In genomic region chr12:114744696-114745095, GRCh38 we compare ENCODE assay signal across 24 cellular contexts.
DNase-seq lines count a peak whose midpoint lies in the region; ATAC-seq and TF ChIP-seq lines count a peak whose summit lies in the region.
"Had no signal": no experiment of that assay in that cellular context is flagged by ENCODE, and none has a peak within 500 bp of the region (broad histone marks: within the 10 kb centered on the region; RNA-seq: fewer than 3 reads in every experiment).

No MANE protein-coding gene starts in this region.

- H3K27me3 ChIP-seq in AG04450 (ENCODE audit: control insufficient read depth, insufficient read depth, low read length) (no peaks in the 10 kb centered on the region), heart left ventricle (no peaks in the 10 kb centered on the region)
- H3K27me3 ChIP-seq: upper lobe of left lung had no signal

- H3K36me3 Mint-ChIP-seq in HFFc6 (ENCODE audit: low read depth) (no peaks in the 10 kb centered on the region), nephron (ENCODE audit: low read depth) (no peaks in the 10 kb centered on the region)
- H3K36me3 Mint-ChIP-seq: activated naive CD4-positive, alpha-beta T cell treated with anti-CD3 and anti-CD28 coated beads, Interleukin-2, amount 50 U/mL, for 72 hours; CD4-positive, CD25-positive, alpha-beta regulatory T cell had no signal

- peak overlapping the region; percentile 4; the same call in 1 of the 2 replicates for H3K27ac Mint-ChIP-seq in HFFc6
- peak overlapping the region; percentile 91 to 99 (median 97) for H3K27ac Mint-ChIP-seq in nephron
- H3K27ac Mint-ChIP-seq: activated naive CD4-positive, alpha-beta T cell treated with anti-CD3 and anti-CD28 coated beads, Interleukin-2, amount 50 U/mL, for 72 hours; activated T-cell treated with anti-CD3 and anti-CD28 coated beads, Interleukin-2, amount 50 U/mL, for 72 hours; CD4-positive, CD25-positive, alpha-beta regulatory T cell; stimulated activated naive CD8-positive, alpha-beta T cell treated with anti-CD3 and anti-CD28 coated beads, Interleukin-15, Interleukin-2, amounts not matched to agents 100 ng/mL and 50 ng/mL, for 24 hours had no signal

- H3K27me3 Mint-ChIP-seq in HFFc6 (ENCODE audit: insufficient read depth) (no peaks in the 10 kb centered on the region; the same call in none of the 2 replicates), nephron (ENCODE audit: low read depth) (peaks cover 16% of the 10 kb centered on the region)

- ATAC-seq in heart left ventricle (no peak), GM18858 (IDR thresholded peaks at IDR 0.05; ENCODE audit: unreplicated experiment) (no peak)
- ATAC-seq: activated naive CD4-positive, alpha-beta T cell treated with anti-CD3 and anti-CD28 coated beads, Interleukin-2, amount 50 U/mL, for 72 hours; activated T-cell treated with anti-CD3 and anti-CD28 coated beads, Interleukin-2, amount 50 U/mL, for 72 hours; left cardiac atrium; sciatic nerve had no signal

- H3K4me1 ChIP-seq in heart left ventricle, result no peaks in the 10 kb centered on the region

- TF ChIP-seq CTCF in AG04450 (IDR thresholded peaks at IDR 0.05; ENCODE audit: low read depth, low read length) (no peak), HFFc6 (IDR thresholded peaks at IDR 0.05) (no peak), nephron (IDR thresholded peaks at IDR 0.05; ENCODE audit: unreplicated experiment in 3 of 3) (no peak), heart left ventricle (IDR thresholded peaks at IDR 0.05) (no peak)

- peak; percentile 84 for DNase-seq in AG04450 (ENCODE audit: low read depth, low spot score)
- no peak for DNase-seq in HFFc6
- peak; percentile 89 for DNase-seq in fibroblast of peridontal ligament (ENCODE audit: extremely low read depth)
- DNase-seq in T-helper 9 cell, result no peak
- no peak for DNase-seq in heart left ventricle
- no peak for DNase-seq in Ammon's horn (ENCODE audit: low spot score)
- DNase-seq: activated CD4-positive, CD25-positive, alpha-beta regulatory T cell treated with anti-CD3 and anti-CD28 coated beads, Interleukin-2, amount 50 U/mL, for 72 hours; activated CD8-positive, alpha-beta memory T cell treated with anti-CD3 and anti-CD28 coated beads for 24 hours; activated T-cell treated with anti-CD3 and anti-CD28 coated beads, Interleukin-2, amount 50 U/mL, for 72 hours; CD4-positive, CD25-positive, alpha-beta regulatory T cell; GOT3; left cardiac atrium; NCI-H1105 treated with DMSO at 0.1 percent for 48 hours; NCI-H2081 treated with DMSO at 0.1 percent for 48 hours; NCI-H510A; nucleus accumbens; stimulated activated CD4-positive, alpha-beta T cell treated with anti-CD3 and anti-CD28 coated beads, Interleukin-2, amount 100 ng/mL, for 24 hours; upper lobe of left lung had no signal

- H3K9me3 Mint-ChIP-seq in HFFc6 (no peaks in the 10 kb centered on the region), nephron (no peaks in the 10 kb centered on the region)
- H3K9me3 Mint-ChIP-seq: activated T-cell treated with anti-CD3 and anti-CD28 coated beads, Interleukin-2, amount 50 U/mL, for 72 hours; stimulated activated naive CD8-positive, alpha-beta T cell treated with anti-CD3 and anti-CD28 coated beads, Interleukin-15, Interleukin-2, amounts not matched to agents 100 ng/mL and 50 ng/mL, for 24 hours had no signal

- CTCF ChIA-PET in AG04450 (lab: Charles Lee), result interaction anchor here (0.8 to 1.7 kb wide), 2 partner anchors 9 to 61 kb away, joined by 6 to 7 read pairs; partner anchors contain the start of gene TBX3

- H3K36me3 ChIP-seq in heart left ventricle, result no peaks in the 10 kb centered on the region
- H3K36me3 ChIP-seq: upper lobe of left lung had no signal

- H3K4me3 ChIP-seq in AG04450 (ENCODE audit: low read depth, low read length), result peak overlapping the region; percentile 23; the same call in 1 of the 2 replicates
- H3K4me3 ChIP-seq in heart left ventricle, result no peak overlapping the region
- H3K4me3 ChIP-seq: upper lobe of left lung had no signal

- WGBS in heart left ventricle, 4 donors, result 89 to 91% (median 90%) methylated on average over 15 of the region's 15 CpGs

- H3K4me3 Mint-ChIP-seq in HFFc6 (peak overlapping the region; percentile 72), nephron (peak overlapping the region in 1 of 3 experiments; percentile 51)
- H3K4me3 Mint-ChIP-seq: activated T-cell treated with anti-CD3 and anti-CD28 coated beads, Interleukin-2, amount 50 U/mL, for 72 hours; CD4-positive, CD25-positive, alpha-beta regulatory T cell; stimulated activated naive CD8-positive, alpha-beta T cell treated with anti-CD3 and anti-CD28 coated beads, Interleukin-15, Interleukin-2, amounts not matched to agents 100 ng/mL and 50 ng/mL, for 24 hours had no signal

- POLR2A ChIA-PET in AG04450 (lab: Yijun Ruan, JAX), result interaction anchor here (0.6 to 3.7 kb wide), 5 partner anchors 32 to 76 kb away, joined by 3 to 47 read pairs (median 3); partner anchors contain the start of gene TBX3

- H3K4me1 Mint-ChIP-seq in HFFc6 (ENCODE audit: low read depth) (peaks cover 32% of the 10 kb centered on the region), nephron (peaks cover 61% of the 10 kb centered on the region)
- H3K4me1 Mint-ChIP-seq: CD4-positive, CD25-positive, alpha-beta regulatory T cell had no signal

- no peak for TF ChIP-seq POLR2A in heart left ventricle (IDR thresholded peaks at IDR 0.05)

- H3K9me3 ChIP-seq in AG04450 (ENCODE audit: control insufficient read depth, insufficient read depth, low read length) (no peaks in the 10 kb centered on the region; the same call in 1 of the 2 replicates), heart left ventricle (no peaks in the 10 kb centered on the region)
- H3K9me3 ChIP-seq: upper lobe of left lung had no signal

- intact Hi-C loops in heart left ventricle (cut with DNase I), result no loop called here

- peak overlapping the region; percentile 67 for H3K27ac ChIP-seq in AG04450 (ENCODE audit: low read depth, low read length)
- no peak overlapping the region for H3K27ac ChIP-seq in heart left ventricle
- H3K27ac ChIP-seq: RWPE1, upper lobe of left lung had no signal

Comparison
In these comparisons a context has a peak if more than half of its experiments do, and no peak if none do; other contexts are left out.
1. DNase-seq: peak in AG04450 (single experiment) and fibroblast of peridontal ligament (single experiment); none in HFFc6 (single experiment), T-helper 9 cell (single experiment), heart left ventricle (0 of 5) and Ammon's horn (single experiment).